In the genomic region with DNA sequence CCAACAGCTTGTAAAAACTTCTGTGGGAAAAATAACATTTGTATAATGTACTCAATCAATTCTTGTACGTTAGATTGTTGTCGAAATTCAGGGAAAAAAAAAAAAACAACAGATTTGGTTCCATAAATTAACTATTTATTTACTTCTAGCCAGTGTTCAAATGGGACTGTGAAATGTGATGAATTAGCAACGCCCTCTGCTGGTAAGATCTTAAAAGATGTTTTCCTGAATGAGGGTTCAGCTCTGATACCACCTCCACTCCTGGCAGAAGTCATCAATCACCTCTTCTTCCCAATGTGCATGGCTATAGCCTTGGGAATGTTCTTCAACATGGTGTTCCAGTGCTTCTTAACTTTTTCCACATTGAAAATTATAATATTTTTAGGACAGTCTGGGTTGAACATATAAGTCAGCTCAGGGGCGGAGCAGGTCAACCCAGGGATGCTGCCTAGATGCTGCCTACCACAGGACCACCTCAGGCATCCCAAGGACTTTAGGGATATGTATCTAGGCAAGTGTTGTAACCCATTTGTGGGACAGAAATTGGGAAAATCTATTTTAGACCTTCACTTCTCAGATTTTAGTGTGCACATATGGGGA, we compare ENCODE assay signal across 9 cellular contexts.
A peak's percentile ranks its signal among the peaks of the same experiment; 100 is the strongest.
DNase-seq lines count a peak whose midpoint lies in the region; ATAC-seq, FAIRE-seq and TF ChIP-seq lines count a peak whose summit lies in the region.
"Had no signal": no experiment of that assay in that cellular context is flagged by ENCODE, and none has a peak within 500 bp of the region (broad histone marks: within the 10 kb centered on the region; RNA-seq: fewer than 3 reads in every experiment).

No MANE protein-coding gene starts in this region.

- H3K4me3 Mint-ChIP-seq in activated CD8-positive, alpha-beta memory T cell treated with anti-CD3 and anti-CD28 coated beads, Interleukin-2, amount 10 ng/mL, durations not matched to agents 7 days and 5 days = no peak overlapping the region
- no peak overlapping the region for H3K4me3 Mint-ChIP-seq in activated T-cell treated with anti-CD3 and anti-CD28 coated beads, Interleukin-2, amount 50 U/mL, for 24 hours

- peak; percentile 72 for TF ChIP-seq CTCF in DND-41 (IDR thresholded peaks at IDR 0.05; ENCODE audit: borderline replicate concordance, extremely low read depth, low read length, poor library complexity, severe bottlenecking)
- peak in 5 of 6 experiments; percentile 20 to 56 (median 42) for TF ChIP-seq CTCF in thyroid gland (IDR thresholded peaks at IDR 0.05)

- no peaks in the 10 kb centered on the region for H3K79me2 ChIP-seq in DND-41 (ENCODE audit: insufficient read depth, low read length)

- no peak overlapping the region for H3K9ac ChIP-seq in DND-41 (ENCODE audit: low read depth, low read length)

- no peak for TF ChIP-seq POLR2A in H54 (IDR thresholded peaks at IDR 0.05; ENCODE audit: low read depth, low read length)
- no peak for TF ChIP-seq POLR2A in thyroid gland (IDR thresholded peaks at IDR 0.05)

- no CpG with 5 or more reads among the region's 4 CpGs for WGBS in iPS DF 6.9 (ENCODE audit: insufficient coverage, insufficient read length)
- 26 to 27% methylated on average over 4 of the region's 4 CpGs for WGBS in thyroid gland, 2 donors

- H3K27ac ChIP-seq in DND-41 (ENCODE audit: low read length) (no peak overlapping the region), iPS DF 6.9 (ENCODE audit: low read length) (no peak overlapping the region), thyroid gland (no peak overlapping the region)
- H3K27ac ChIP-seq: skin epidermis had no signal

- CTCF ChIA-PET in activated CD8-positive, alpha-beta memory T cell treated with anti-CD3 and anti-CD28 coated beads, Interleukin-2, amount 10 ng/mL, durations not matched to agents 7 days and 5 days (lab: Charles Lee) = interaction anchor here (0.6 to 1.7 kb wide), 9 partner anchors 9 to 816 kb away, joined by 3 to 5 read pairs (median 3); no protein-coding TSS in a partner anchor

- DNase-seq in DND-41 = peak; percentile 4
- DNase-seq in H54 (ENCODE audit: insufficient read length, low spot score) = no peak
- peak; percentile 46 for DNase-seq in NCI-H146 treated with DMSO at 0.1 percent for 48 hours (lab: John Stamatoyannopoulos, UW; ENCODE audit: unreplicated experiment)
- peak; percentile 16 for DNase-seq in amniotic stem cell (lab: John Stamatoyannopoulos, UW)
- DNase-seq in iPS DF 6.9 (ENCODE audit: low read depth, low spot score) = peak; percentile 16
- DNase-seq in thyroid gland = no peak
- DNase-seq in activated CD8-positive, alpha-beta memory T cell treated with anti-CD3 and anti-CD28 coated beads, Interleukin-2, amount 10 ng/mL, durations not matched to agents 7 days and 5 days = no peak
- no peak for DNase-seq in activated T-cell treated with anti-CD3 and anti-CD28 coated beads, Interleukin-2, amount 50 U/mL, for 24 hours

- H3K36me3 ChIP-seq in DND-41 (ENCODE audit: insufficient read depth, low read length) (no peaks in the 10 kb centered on the region), iPS DF 6.9 (ENCODE audit: control insufficient read depth, insufficient read depth, low read length) (no peaks in the 10 kb centered on the region), thyroid gland (no peaks in the 10 kb centered on the region)

- no peak overlapping the region for H3K4me2 ChIP-seq in DND-41 (ENCODE audit: insufficient read depth, low read length)

- no peaks in the 10 kb centered on the region for H3K4me1 Mint-ChIP-seq in activated CD8-positive, alpha-beta memory T cell treated with anti-CD3 and anti-CD28 coated beads, Interleukin-2, amount 10 ng/mL, durations not matched to agents 7 days and 5 days
- peaks cover 1% of the 10 kb centered on the region for H3K4me1 Mint-ChIP-seq in activated T-cell treated with anti-CD3 and anti-CD28 coated beads, Interleukin-2, amount 50 U/mL, for 24 hours (ENCODE audit: low read depth)

- H4K20me1 ChIP-seq in DND-41 (ENCODE audit: insufficient read depth, low read length) = no peaks in the 10 kb centered on the region

- H2AFZ ChIP-seq in DND-41 (ENCODE audit: low read depth, low read length) = no peak overlapping the region

- no peak overlapping the region for H3K4me3 ChIP-seq in DND-41 (ENCODE audit: low read depth in 1 of 2, low read length in 2 of 2)
- no peak overlapping the region for H3K4me3 ChIP-seq in iPS DF 6.9 (ENCODE audit: low read length)
- H3K4me3 ChIP-seq in thyroid gland (replicated peaks in 1 of 3) = no peak overlapping the region
- H3K4me3 ChIP-seq: skin epidermis had no signal

- ATAC-seq in DND-41 (ENCODE audit: insufficient read depth, low read depth) = peak; percentile 62; the same call in 1 of the 3 replicates
- ATAC-seq in activated CD8-positive, alpha-beta memory T cell treated with anti-CD3 and anti-CD28 coated beads, Interleukin-2, amount 10 ng/mL, durations not matched to agents 7 days and 5 days = no peak

- H3K9me3 ChIP-seq in DND-41 (ENCODE audit: insufficient read depth, low read length, severe bottlenecking) (no peaks in the 10 kb centered on the region), iPS DF 6.9 (ENCODE audit: control insufficient read depth, insufficient read depth, low read length) (no peaks in the 10 kb centered on the region), thyroid gland (no peaks in the 10 kb centered on the region)

- H3K36me3 Mint-ChIP-seq in activated CD8-positive, alpha-beta memory T cell treated with anti-CD3 and anti-CD28 coated beads, Interleukin-2, amount 10 ng/mL, durations not matched to agents 7 days and 5 days = no peaks in the 10 kb centered on the region
- H3K36me3 Mint-ChIP-seq in activated T-cell treated with anti-CD3 and anti-CD28 coated beads, Interleukin-2, amount 50 U/mL, for 24 hours (ENCODE audit: low read depth) = no peaks in the 10 kb centered on the region

- FAIRE-seq in H54 (lab: Jason Lieb, UNC) = peak; percentile 82

- H3K4me1 ChIP-seq in DND-41 (ENCODE audit: insufficient read depth, low read length) (no peaks in the 10 kb centered on the region), iPS DF 6.9 (ENCODE audit: control insufficient read depth, insufficient read depth, low read length) (no peaks in the 10 kb centered on the region), thyroid gland (no peaks in the 10 kb centered on the region)

- no peaks in the 10 kb centered on the region for H3K27me3 ChIP-seq in DND-41 (ENCODE audit: insufficient read depth, low read length, poor library complexity)
- H3K27me3 ChIP-seq in iPS DF 6.9 (ENCODE audit: control insufficient read depth, insufficient read depth, low read length) = no peaks in the 10 kb centered on the region
- H3K27me3 ChIP-seq in thyroid gland = no peaks in the 10 kb centered on the region

- H3K27ac Mint-ChIP-seq in activated CD8-positive, alpha-beta memory T cell treated with anti-CD3 and anti-CD28 coated beads, Interleukin-2, amount 10 ng/mL, durations not matched to agents 7 days and 5 days = no peak overlapping the region
- H3K27ac Mint-ChIP-seq in activated T-cell treated with anti-CD3 and anti-CD28 coated beads, Interleukin-2, amount 50 U/mL, for 24 hours = no peak overlapping the region

- intact Hi-C loops in thyroid gland (cut with DNase I) = loop anchor here (10.0 kb wide), 2 partner anchors 75 to 865 kb away; no protein-coding TSS in a partner anchor

- no peaks in the 10 kb centered on the region for H3K9me3 Mint-ChIP-seq in activated CD8-positive, alpha-beta memory T cell treated with anti-CD3 and anti-CD28 coated beads, Interleukin-2, amount 10 ng/mL, durations not matched to agents 7 days and 5 days (ENCODE audit: low read depth)
- H3K9me3 Mint-ChIP-seq in activated T-cell treated with anti-CD3 and anti-CD28 coated beads, Interleukin-2, amount 50 U/mL, for 24 hours = no peaks in the 10 kb centered on the region

- peaks cover 9% of the 10 kb centered on the region for H3K27me3 Mint-ChIP-seq in activated CD8-positive, alpha-beta memory T cell treated with anti-CD3 and anti-CD28 coated beads, Interleukin-2, amount 10 ng/mL, durations not matched to agents 7 days and 5 days
- H3K27me3 Mint-ChIP-seq in activated T-cell treated with anti-CD3 and anti-CD28 coated beads, Interleukin-2, amount 50 U/mL, for 24 hours = peaks cover 4% of the 10 kb centered on the region

Comparison
In these comparisons a context has a peak if more than half of its experiments do, and no peak if none do; other contexts are left out.
1. DNase-seq: peak in DND-41 (single experiment), NCI-H146 treated with DMSO at 0.1 percent for 48 hours (single experiment), amniotic stem cell (single experiment) and iPS DF 6.9 (single experiment); none in H54 (single experiment), thyroid gland (0 of 2), activated CD8-positive, alpha-beta memory T cell treated with anti-CD3 and anti-CD28 coated beads, Interleukin-2, amount 10 ng/mL, durations not matched to agents 7 days and 5 days (single experiment) and activated T-cell treated with anti-CD3 and anti-CD28 coated beads, Interleukin-2, amount 50 U/mL, for 24 hours (single experiment).